In genomic region chr9:36192196-36192595, GRCh38 we compare ENCODE assay signal across 9 cellular contexts. TPM values are rescaled to one million over a fixed set of nuclear protein-coding genes. Genes with fewer than 3 reads are reported as not detected.
DNase-seq lines count a peak whose midpoint lies in the region; ATAC-seq and TF ChIP-seq lines count a peak whose summit lies in the region.
"Had no signal": no experiment of that assay in that cellular context is flagged by ENCODE, and none has a peak within 500 bp of the region (broad histone marks: within the 10 kb centered on the region; RNA-seq: fewer than 3 reads in every experiment).

No MANE protein-coding gene starts in this region.

- H3K36me3 Mint-ChIP-seq in endothelial cell (ENCODE audit: low read depth, unreplicated experiment): peaks cover 10% of the 10 kb centered on the region

- no peaks in the 10 kb centered on the region for H3K9me2 ChIP-seq in PC-3 (replicated peaks; ENCODE audit: low read length)

- ATAC-seq in PC-3 (no peak; the same call in 1 of the 2 replicates), GM18868 (IDR thresholded peaks at IDR 0.05; ENCODE audit: unreplicated experiment) (no peak)

- no TSS peak for BruUV-seq in PC-3 (replicated peaks; lab: Mats Ljungman, UMichigan)

- CTCF ChIA-PET in PC-3 (lab: Charles Lee): no interaction called here

- peak overlapping the region; percentile 95 for H3K4me3 Mint-ChIP-seq in endothelial cell (ENCODE audit: unreplicated experiment)

- H3K4me1 Mint-ChIP-seq in endothelial cell (ENCODE audit: unreplicated experiment): peaks cover 44% of the 10 kb centered on the region

- H3K4me2 ChIP-seq in PC-3 (ENCODE audit: low read length) (peak overlapping the region; percentile 94), parathyroid adenoma (ENCODE audit: low read length) (peak overlapping the region; percentile 83)

- H4K20me1 ChIP-seq in PC-3 (ENCODE audit: low read length): peaks cover 32% of the 10 kb centered on the region

- H2AFZ ChIP-seq in PC-3 (ENCODE audit: low read length) (no peak overlapping the region), parathyroid adenoma (no peak overlapping the region)

- H3K4me3 ChIP-seq in PC-3 (ENCODE audit: low read length): peak overlapping the region; percentile 96
- peak overlapping the region; percentile 93 for H3K4me3 ChIP-seq in parathyroid adenoma (ENCODE audit: low read depth, low read length)

- no peak overlapping the region for H3K27ac ChIP-seq in PC-3 (ENCODE audit: low read length)
- no peak overlapping the region for H3K27ac ChIP-seq in parathyroid adenoma

- H3K27me3 ChIP-seq in PC-3 (ENCODE audit: low read length) (no peaks in the 10 kb centered on the region), parathyroid adenoma (ENCODE audit: control insufficient read depth, insufficient read depth, low read length) (no peaks in the 10 kb centered on the region)

- POLR2A ChIA-PET in PC-3 (lab: Charles Lee; ENCODE audit: unreplicated experiment): no interaction called here

- H3K4me1 ChIP-seq in PC-3 (ENCODE audit: insufficient read depth, low read length): peaks cover 17% of the 10 kb centered on the region
- peaks cover 5% of the 10 kb centered on the region for H3K4me1 ChIP-seq in parathyroid adenoma

- no peaks in the 10 kb centered on the region for H3K9me3 ChIP-seq in PC-3 (ENCODE audit: low read length)
- H3K9me3 ChIP-seq in parathyroid adenoma (ENCODE audit: control insufficient read depth, low read length): no peaks in the 10 kb centered on the region

- H3K36me3 ChIP-seq in PC-3 (ENCODE audit: low read depth, low read length) (peaks cover 3% of the 10 kb centered on the region; the same call in 1 of the 2 replicates), parathyroid adenoma (ENCODE audit: control insufficient read depth, insufficient read depth, low read length) (no peaks in the 10 kb centered on the region)

- TF ChIP-seq CTCF in PC-3 (conservative IDR thresholded peaks at IDR 0.05; ENCODE audit: low read depth, low read length) (no peak), endothelial cell (IDR thresholded peaks at IDR 0.05; ENCODE audit: unreplicated experiment) (no peak), parathyroid adenoma (IDR thresholded peaks at IDR 0.05) (no peak)

- no peaks in the 10 kb centered on the region for H3K9me3 Mint-ChIP-seq in endothelial cell (ENCODE audit: unreplicated experiment)

- H3K79me2 ChIP-seq in PC-3 (ENCODE audit: low read length) (peaks cover 60% of the 10 kb centered on the region), parathyroid adenoma (peaks cover 21% of the 10 kb centered on the region)

- H3K9ac ChIP-seq in PC-3 (ENCODE audit: low read length) (peak overlapping the region; percentile 99), parathyroid adenoma (no peak overlapping the region)

- no peaks in the 10 kb centered on the region for H3F3A ChIP-seq in PC-3 (ENCODE audit: low read length, unreplicated experiment)

- H3K27ac Mint-ChIP-seq in endothelial cell (ENCODE audit: unreplicated experiment): peak overlapping the region; percentile 61

- DNase-seq in ELF-1 (ENCODE audit: low read depth, low spot score) (peak; percentile 51), PC-3 (peak; percentile 40), endothelial cell (ENCODE audit: low spot score) (no peak), NCI-H446 treated with DMSO at 0.1 percent for 48 hours (lab: John Stamatoyannopoulos, UW) (no peak), superior temporal gyrus (ENCODE audit: extremely low spot score) (no peak)
- DNase-seq in activated CD8-positive, alpha-beta memory T cell treated with anti-CD3 and anti-CD28 coated beads for 24 hours: no peak
- DNase-seq: anterior cingulate cortex had no signal

- H3K27me3 Mint-ChIP-seq in endothelial cell (ENCODE audit: unreplicated experiment): peaks cover 18% of the 10 kb centered on the region

- intact Hi-C loops in PC-3 (cut with micrococcal nuclease): no loop called here

RNA-seq across cellular contexts. Expression of gene CLTA, which starts 1.5 kb away (rescaled TPM):
- total RNA-seq in PC-3 (2014; rRNA removed) (259 and 266 TPM in 2 replicates), endothelial cell (ENCODE audit: unreplicated experiment) (330 TPM)

RNA-seq across cellular contexts. Expression of gene CCIN, which starts 23.0 kb away (rescaled TPM):
- total RNA-seq in PC-3 (2014; rRNA removed) (0.22 and 0.46 TPM in 2 replicates), endothelial cell (ENCODE audit: unreplicated experiment) (not detected)

RNA-seq across cellular contexts. Expression of gene GLIPR2, which starts 55.7 kb away (rescaled TPM):
- total RNA-seq in PC-3 (2014; rRNA removed) (6.7 and 10.1 TPM in 2 replicates), endothelial cell (ENCODE audit: unreplicated experiment) (6.3 TPM)

Comparison
In these comparisons a context has a peak if more than half of its experiments do, and no peak if none do; other contexts are left out.
1. DNase-seq: peak in ELF-1 (single experiment) and PC-3 (single experiment); none in endothelial cell (single experiment), NCI-H446 treated with DMSO at 0.1 percent for 48 hours (single experiment), activated CD8-positive, alpha-beta memory T cell treated with anti-CD3 and anti-CD28 coated beads for 24 hours (single experiment) and superior temporal gyrus (single experiment).